Comparison of ENCODE assay signal across 13 cellular contexts in the genomic region with DNA sequence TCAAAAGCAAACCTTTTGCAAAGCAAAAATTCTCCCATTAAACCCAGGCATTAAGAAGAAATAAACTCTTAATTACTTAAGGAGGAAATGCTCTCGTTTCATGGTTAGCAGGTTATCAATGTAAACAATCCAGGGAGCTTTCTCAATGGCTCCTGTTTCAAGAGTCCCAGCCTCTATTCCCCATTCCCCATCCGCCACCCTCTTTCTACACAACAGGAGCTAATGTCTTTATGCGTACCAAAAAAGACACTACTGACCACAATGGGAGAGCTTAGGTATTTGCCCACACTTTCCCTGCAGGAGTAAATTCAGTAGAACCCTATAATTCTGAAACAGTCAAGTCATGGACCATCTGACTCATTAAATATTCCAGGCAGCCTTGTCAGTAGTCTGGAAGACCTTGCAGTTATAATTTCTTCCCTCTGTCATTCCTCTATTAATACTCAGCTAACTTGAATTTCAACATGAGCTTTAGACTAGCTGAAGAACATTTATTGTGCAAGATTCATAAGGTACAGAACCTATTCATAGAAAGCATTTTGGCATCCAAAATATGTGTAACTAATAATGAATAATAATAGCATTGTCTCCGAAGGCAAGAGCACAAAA. TPM values are rescaled to one million over a fixed set of nuclear protein-coding genes. Genes with fewer than 3 reads are reported as not detected.
DNase-seq lines count a peak whose midpoint lies in the region; FAIRE-seq and TF ChIP-seq lines count a peak whose summit lies in the region.
"Had no signal": no experiment of that assay in that cellular context is flagged by ENCODE, and none has a peak within 500 bp of the region (broad histone marks: within the 10 kb centered on the region; RNA-seq: fewer than 3 reads in every experiment).

No MANE protein-coding gene starts in this region.

- peaks cover 36% of the 10 kb centered on the region for H3K4me1 ChIP-seq in keratinocyte (ENCODE audit: control insufficient read depth, extremely low read depth, insufficient read depth, low read length)

- no peaks in the 10 kb centered on the region for H3K9me1 ChIP-seq in keratinocyte (ENCODE audit: control insufficient read depth, extremely low read depth, insufficient read depth, low read length)

- no peaks in the 10 kb centered on the region for H3K27me3 Mint-ChIP-seq in chondrocyte (ENCODE audit: low read depth)
- no peaks in the 10 kb centered on the region for H3K27me3 Mint-ChIP-seq in activated naive CD4-positive, alpha-beta T cell treated with anti-CD3 and anti-CD28 coated beads, Interleukin-2, amount 10 ng/mL, durations not matched to agents 7 days and 5 days

- H3K36me3 Mint-ChIP-seq in chondrocyte (ENCODE audit: low read depth), result no peaks in the 10 kb centered on the region
- no peaks in the 10 kb centered on the region for H3K36me3 Mint-ChIP-seq in activated naive CD4-positive, alpha-beta T cell treated with anti-CD3 and anti-CD28 coated beads, Interleukin-2, amount 10 ng/mL, durations not matched to agents 7 days and 5 days

- H3K9me3 ChIP-seq in keratinocyte (ENCODE audit: control insufficient read depth, low read depth, low read length) (no peaks in the 10 kb centered on the region), MG63 (no peaks in the 10 kb centered on the region; the same call in none of the 2 replicates)

- peak; percentile 79 for DNase-seq in A172 (ENCODE audit: low spot score)
- DNase-seq in HPDE6-E6E7 (ENCODE audit: extremely low spot score), result peak; percentile 39
- DNase-seq in chondrocyte (ENCODE audit: low spot score), result no peak
- DNase-seq in keratinocyte (ENCODE audit: low read depth, low spot score), result peak; percentile 87
- no peak for DNase-seq in activated naive CD4-positive, alpha-beta T cell treated with anti-CD3 and anti-CD28 coated beads, Interleukin-2, amount 10 ng/mL, durations not matched to agents 7 days and 5 days
- DNase-seq in NCI-H2107 (lab: John Stamatoyannopoulos, UW), result no peak
- DNase-seq in MG63, result no peak
- DNase-seq in NCI-H1436 (lab: John Stamatoyannopoulos, UW), result no peak
- DNase-seq: activated gamma-delta T cell, mesendoderm had no signal

- peak; percentile 20 for FAIRE-seq in keratinocyte (lab: Jason Lieb, UNC)
- FAIRE-seq: colon had no signal

- peak overlapping the region; percentile 69 for H3K27ac ChIP-seq in keratinocyte (ENCODE audit: control insufficient read depth, insufficient read depth, low read length)
- H3K27ac ChIP-seq: hepatocyte had no signal

- CTCF ChIA-PET in activated naive CD4-positive, alpha-beta T cell treated with anti-CD3 and anti-CD28 coated beads, Interleukin-2, amount 10 ng/mL, durations not matched to agents 7 days and 5 days (lab: Charles Lee), result no interaction called here

- peaks cover 50% of the 10 kb centered on the region for H3K4me1 Mint-ChIP-seq in chondrocyte (ENCODE audit: low read depth)
- H3K4me1 Mint-ChIP-seq in activated naive CD4-positive, alpha-beta T cell treated with anti-CD3 and anti-CD28 coated beads, Interleukin-2, amount 10 ng/mL, durations not matched to agents 7 days and 5 days, result no peaks in the 10 kb centered on the region

- H2AFZ ChIP-seq in keratinocyte (ENCODE audit: control insufficient read depth, low read length), result no peak overlapping the region
- H2AFZ ChIP-seq: hepatocyte had no signal

- H3K4me3 Mint-ChIP-seq in chondrocyte (ENCODE audit: unreplicated experiment), result no peak overlapping the region
- no peak overlapping the region for H3K4me3 Mint-ChIP-seq in activated naive CD4-positive, alpha-beta T cell treated with anti-CD3 and anti-CD28 coated beads, Interleukin-2, amount 10 ng/mL, durations not matched to agents 7 days and 5 days

- H3K79me2 ChIP-seq in keratinocyte (ENCODE audit: control insufficient read depth, insufficient read depth, low read length), result no peaks in the 10 kb centered on the region
- H3K79me2 ChIP-seq: hepatocyte had no signal

- H3K27me3 ChIP-seq in keratinocyte (ENCODE audit: control insufficient read depth, extremely low read depth, insufficient read depth, low read length) (no peaks in the 10 kb centered on the region), MG63 (no peaks in the 10 kb centered on the region)
- H3K27me3 ChIP-seq: hepatocyte had no signal

- no peak for TF ChIP-seq CTCF in chondrocyte (IDR thresholded peaks at IDR 0.05)
- no peak for TF ChIP-seq CTCF in keratinocyte (optimal IDR thresholded peaks at IDR 0.05 in 1 of 3, IDR thresholded peaks at IDR 0.05 in 1 of 3, conservative IDR thresholded peaks at IDR 0.05 in 1 of 3; ENCODE audit: extremely low read depth in 1 of 3, insufficient read depth in 2 of 3, low read length in 3 of 3)

- H3K27ac Mint-ChIP-seq in chondrocyte (ENCODE audit: unreplicated experiment), result peak overlapping the region; percentile 88
- H3K27ac Mint-ChIP-seq in activated naive CD4-positive, alpha-beta T cell treated with anti-CD3 and anti-CD28 coated beads, Interleukin-2, amount 10 ng/mL, durations not matched to agents 7 days and 5 days, result no peak overlapping the region

- H3K9me3 Mint-ChIP-seq in chondrocyte (ENCODE audit: low read depth), result peaks cover 2% of the 10 kb centered on the region
- no peaks in the 10 kb centered on the region for H3K9me3 Mint-ChIP-seq in activated naive CD4-positive, alpha-beta T cell treated with anti-CD3 and anti-CD28 coated beads, Interleukin-2, amount 10 ng/mL, durations not matched to agents 7 days and 5 days

- no peak overlapping the region for H3K4me3 ChIP-seq in keratinocyte (ENCODE audit: control insufficient read depth in 2 of 3, extremely low read depth in 1 of 3, insufficient read depth in 2 of 3, low read depth in 1 of 3, low read length in 3 of 3)
- H3K4me3 ChIP-seq in MG63, result no peak overlapping the region
- H3K4me3 ChIP-seq: hepatocyte had no signal

- H3K36me3 ChIP-seq in keratinocyte (ENCODE audit: control insufficient read depth in 2 of 2, extremely low read depth in 1 of 2, insufficient read depth in 2 of 2, low read length in 2 of 2) (no peaks in the 10 kb centered on the region), MG63 (0 out of 2 replicates have a peak, but pooled peaks cover 2% of the 10 kb centered on the region)

- H4K20me1 ChIP-seq in keratinocyte (ENCODE audit: control insufficient read depth, extremely low read depth, insufficient read depth, low read length), result no peaks in the 10 kb centered on the region

- peak overlapping the region; percentile 46 for H3K4me2 ChIP-seq in keratinocyte (ENCODE audit: control insufficient read depth, extremely low read depth, insufficient read depth, low read depth, low read length)
- H3K4me2 ChIP-seq: hepatocyte had no signal

- dilution Hi-C loops in keratinocyte (cut with MboI; ENCODE audit: extremely low pct_ligation_motif_present, low sequenced_read_pairs), result no loop called here

- no peak overlapping the region for H3K9ac ChIP-seq in keratinocyte (ENCODE audit: control insufficient read depth, extremely low read depth, insufficient read depth, low read length)

RNA-seq across cellular contexts. Expression of a gene that starts 48.6 kb away (rescaled TPM):
- total RNA-seq in A172 (2014; rRNA removed; shearing (Covaris generic)), result 34.5 and 37.6 TPM in 2 replicates
- total RNA-seq in chondrocyte, result 50.4 to 53.7 TPM (median 52.7 TPM) in 3 replicates
- polyA plus RNA-seq in keratinocyte, result 0.61 to 3.2 TPM (median 2.7 TPM) in 3 replicates
- polyA plus RNA-seq in keratinocyte (2011; ENCODE audit: low read depth), result 0.06 TPM
- 0.36 and 0.84 TPM in 2 replicates for polyA plus RNA-seq in keratinocyte (2011; cell fraction: cytosol; rRNA removed)
- polyA plus RNA-seq in keratinocyte (2011; cell fraction: nucleus; rRNA removed), result 1.1 and 1.3 TPM in 2 replicates
- polyA plus RNA-seq in keratinocyte (2012; ENCODE audit: low replicate concordance), result 0.03 and 3.3 TPM in 2 replicates
- 6.1 to 19.5 TPM (median 7.5 TPM) in 3 replicates for polyA minus RNA-seq in keratinocyte
- polyA minus RNA-seq in keratinocyte (2011; cell fraction: cytosol; rRNA and poly(A)+ RNA removed), result 4.2 TPM
- 2.5 and 3.5 TPM in 2 replicates for polyA minus RNA-seq in keratinocyte (2011; cell fraction: nucleus; rRNA and poly(A)+ RNA removed)
- 6.0 and 11.1 TPM in 2 replicates for total RNA-seq in MG63 (2014; rRNA removed; shearing (Covaris generic); ENCODE audit: low replicate concordance)
- total RNA-seq: A673 had no signal

Comparison
In these comparisons a context has a peak if more than half of its experiments do, and no peak if none do; other contexts are left out.
1. DNase-seq: peak in A172 (single experiment), HPDE6-E6E7 (single experiment) and keratinocyte (single experiment); none in chondrocyte (single experiment), activated naive CD4-positive, alpha-beta T cell treated with anti-CD3 and anti-CD28 coated beads, Interleukin-2, amount 10 ng/mL, durations not matched to agents 7 days and 5 days (single experiment), NCI-H2107 (single experiment), MG63 (single experiment) and NCI-H1436 (single experiment).